In genomic region chr6:142222022-142222421, GRCh38 we compare ENCODE assay signal across 24 cellular contexts.
"Had no signal": no experiment of that assay in that cellular context is flagged by ENCODE, and none has a peak within 500 bp of the region (broad histone marks: within the 10 kb centered on the region; RNA-seq: fewer than 3 reads in every experiment).

No MANE protein-coding gene starts in this region.

- H3K4me3 Mint-ChIP-seq: activated B cell treated with CpG ODN at 0.5 μM for 24 hours; activated CD4-positive, alpha-beta T cell treated with anti-CD3 and anti-CD28 coated beads, Interleukin-2, amount 10 ng/mL, durations not matched to agents 24 days and 14 days; activated CD8-positive, alpha-beta memory T cell treated with anti-CD3 and anti-CD28 coated beads, Interleukin-2, amount 10 ng/mL, durations not matched to agents 7 days and 5 days; activated naive CD8-positive, alpha-beta T cell treated with anti-CD3 and anti-CD28 coated beads for 36 hours; activated T-cell treated with anti-CD3 and anti-CD28 coated beads, Interleukin-2, amount 50 U/mL, for 24 hours; activated T-helper 1 cell treated with anti-CD3 and anti-CD28 coated beads, Interleukin-12 subunit alpha, Interleukin-12 subunit beta, Interleukin-2, Interleukin-4 antibody, amounts not matched to agents 30 ng/mL and 10 ng/mL and 1 ng/mL, durations not matched to agents 14 hours and 24 hours and 36 hours; T-helper 1 cell treated with Interleukin-12 subunit alpha and Interleukin-12 subunit beta and Interleukin-4 antibody, amounts not matched to agents 30 μg/mL and 1 μg/mL, for 36 hours had no signal

- H3K4me1 Mint-ChIP-seq: activated B cell treated with CpG ODN at 0.5 μM for 24 hours; activated CD4-positive, alpha-beta T cell treated with anti-CD3 and anti-CD28 coated beads, Interleukin-2, amount 10 ng/mL, durations not matched to agents 24 days and 14 days; activated CD8-positive, alpha-beta memory T cell treated with anti-CD3 and anti-CD28 coated beads, Interleukin-2, amount 10 ng/mL, durations not matched to agents 7 days and 5 days; activated naive CD8-positive, alpha-beta T cell treated with anti-CD3 and anti-CD28 coated beads for 36 hours had no signal

- H3K27me3 Mint-ChIP-seq: activated B cell treated with CpG ODN at 0.5 μM for 24 hours; activated CD4-positive, alpha-beta T cell treated with anti-CD3 and anti-CD28 coated beads, Interleukin-2, amount 10 ng/mL, durations not matched to agents 24 days and 14 days; activated CD8-positive, alpha-beta memory T cell treated with anti-CD3 and anti-CD28 coated beads, Interleukin-2, amount 10 ng/mL, durations not matched to agents 7 days and 5 days; activated naive CD8-positive, alpha-beta T cell treated with anti-CD3 and anti-CD28 coated beads for 36 hours; activated T-cell treated with anti-CD3 and anti-CD28 coated beads, Interleukin-2, amount 50 U/mL, for 24 hours had no signal

- DNase-seq: activated B cell treated with CpG ODN at 0.5 μM for 24 hours; activated CD4-positive, alpha-beta T cell treated with anti-CD3 and anti-CD28 coated beads for 1 hour; activated CD4-positive, alpha-beta T cell treated with anti-CD3 and anti-CD28 coated beads, Interleukin-2, amount 10 ng/mL, durations not matched to agents 24 days and 14 days; activated CD4-positive, alpha-beta T cell treated with anti-CD3 and anti-CD28 coated beads, Interleukin-2, amount 50 U/mL, for 48 hours; activated CD8-positive, alpha-beta memory T cell treated with anti-CD3 and anti-CD28 coated beads, Interleukin-2, amount 10 ng/mL, durations not matched to agents 7 days and 5 days; activated effector memory CD4-positive, alpha-beta T cell treated with Interleukin-2 at 50 U/mL for 16 hours; activated naive CD4-positive, alpha-beta T cell treated with Interleukin-2 at 50 U/mL for 16 hours; activated naive CD8-positive, alpha-beta T cell treated with anti-CD3 and anti-CD28 coated beads for 36 hours; activated T-cell treated with anti-CD3 and anti-CD28 coated beads, Interleukin-2, amount 50 U/mL, for 24 hours; Karpas-422; MM.1S; NCI-H1105; NCI-H1436; NCI-H1694 treated with DMSO at 0.1 percent for 48 hours; NCI-H2029 treated with DMSO at 0.1 percent for 48 hours; NCI-H510A treated with DMSO at 0.1 percent for 48 hours; Peyer's patch; SHP77 had no signal

- ATAC-seq: activated CD8-positive, alpha-beta memory T cell treated with anti-CD3 and anti-CD28 coated beads, Interleukin-2, amount 10 ng/mL, durations not matched to agents 7 days and 5 days; K562; SK-N-SH treated with all-trans-retinoic acid at 6 μM for 48 hours had no signal

- H3K9me3 Mint-ChIP-seq: activated B cell treated with CpG ODN at 0.5 μM for 24 hours; activated CD4-positive, alpha-beta T cell treated with anti-CD3 and anti-CD28 coated beads, Interleukin-2, amount 10 ng/mL, durations not matched to agents 24 days and 14 days; activated naive CD8-positive, alpha-beta T cell treated with anti-CD3 and anti-CD28 coated beads for 36 hours; activated T-helper 1 cell treated with anti-CD3 and anti-CD28 coated beads, Interleukin-12 subunit alpha, Interleukin-12 subunit beta, Interleukin-2, Interleukin-4 antibody, amounts not matched to agents 30 ng/mL and 10 ng/mL and 1 ng/mL, durations not matched to agents 14 hours and 24 hours and 36 hours; T-helper 1 cell treated with Interleukin-12 subunit alpha and Interleukin-12 subunit beta and Interleukin-4 antibody, amounts not matched to agents 30 μg/mL and 1 μg/mL, for 36 hours had no signal

- H3K27me3 ChIP-seq: Peyer's patch, SJSA1 had no signal

- H3K9me3 ChIP-seq: Peyer's patch, SJSA1 had no signal

- H3K36me3 Mint-ChIP-seq: activated naive CD8-positive, alpha-beta T cell treated with anti-CD3 and anti-CD28 coated beads for 36 hours had no signal

- H3K4me3 ChIP-seq: K562, Peyer's patch, SJSA1 had no signal

- H3K4me1 ChIP-seq: Peyer's patch, SJSA1 had no signal

- H3K27ac ChIP-seq: Peyer's patch, RWPE1, SJSA1 had no signal

- H3K27ac Mint-ChIP-seq: activated B cell treated with CpG ODN at 0.5 μM for 24 hours; activated CD4-positive, alpha-beta T cell treated with anti-CD3 and anti-CD28 coated beads, Interleukin-2, amount 10 ng/mL, durations not matched to agents 24 days and 14 days; activated CD8-positive, alpha-beta memory T cell treated with anti-CD3 and anti-CD28 coated beads, Interleukin-2, amount 10 ng/mL, durations not matched to agents 7 days and 5 days; activated naive CD8-positive, alpha-beta T cell treated with anti-CD3 and anti-CD28 coated beads for 36 hours; activated T-cell treated with anti-CD3 and anti-CD28 coated beads, Interleukin-2, amount 50 U/mL, for 24 hours; activated T-helper 1 cell treated with anti-CD3 and anti-CD28 coated beads, Interleukin-12 subunit alpha, Interleukin-12 subunit beta, Interleukin-2, Interleukin-4 antibody, amounts not matched to agents 30 ng/mL and 10 ng/mL and 1 ng/mL, durations not matched to agents 14 hours and 24 hours and 36 hours; T-helper 1 cell treated with Interleukin-12 subunit alpha and Interleukin-12 subunit beta and Interleukin-4 antibody, amounts not matched to agents 30 μg/mL and 1 μg/mL, for 36 hours had no signal
